24 cellular contexts compared by ENCODE assay signal in genomic region chr18:51301376-51301775, GRCh38.
"Had no signal": no experiment of that assay in that cellular context is flagged by ENCODE, and none has a peak within 500 bp of the region (broad histone marks: within the 10 kb centered on the region; RNA-seq: fewer than 3 reads in every experiment).

No MANE protein-coding gene starts in this region.

- H3K36me3 Mint-ChIP-seq: mesothelial cell of epicardium; naive thymus-derived CD4-positive, alpha-beta T cell; stimulated activated memory B cell treated with anti-CD40 and anti-IgM and Interleukin-4, amounts not matched to agents 10 μg/mL and 1 μg/mL and 100 μg/mL, for 72 hours had no signal

- DNase-seq: islet precursor cell; left ventricle myocardium inferior; mesendoderm; naive thymus-derived CD4-positive, alpha-beta T cell; ovary; right lobe of liver; stimulated activated CD4-positive, alpha-beta T cell treated with anti-CD3 and anti-CD28 coated beads, Interleukin-1b, Interleukin-23, amount 100 ng/mL, for 48 hours; stimulated activated CD4-positive, alpha-beta T cell treated with anti-CD3 and anti-CD28 coated beads, Interleukin-2, amount 100 ng/mL, for 48 hours; stimulated activated CD4-positive, alpha-beta T cell treated with anti-CD3 and anti-CD28 coated beads, Interleukin-4, amount 100 ng/mL, for 4 hours; stimulated activated CD8-positive, alpha-beta memory T cell treated with anti-CD3 and anti-CD28 coated beads, Interleukin-4, amount 100 ng/mL, for 48 hours; stimulated activated naive CD4-positive, alpha-beta T cell treated with Interleukin-2 at 50 U/mL for 16 hours; stomach; testis; thyroid gland; transverse colon; upper lobe of left lung had no signal

- H3K36me3 ChIP-seq: left ventricle myocardium inferior, ovary, right atrium auricular region, right lobe of liver, stomach, thyroid gland, transverse colon, upper lobe of left lung, vagina had no signal

- H3K27ac ChIP-seq: left ventricle myocardium inferior, ovary, right atrium auricular region, right lobe of liver, stomach, testis, thyroid gland, transverse colon, upper lobe of left lung, vagina had no signal

- H3K27me3 Mint-ChIP-seq: progenitor cell of endocrine pancreas had no signal

- H3K4me3 Mint-ChIP-seq: mesothelial cell of epicardium; naive thymus-derived CD4-positive, alpha-beta T cell; natural killer cell treated with Interleukin-12 subunit alpha and Interleukin-12 subunit beta and Interleukin-15 and Interleukin-18, amount 100 ng/mL, for 72 hours; stimulated activated memory B cell treated with anti-CD40 and anti-IgM and Interleukin-4, amounts not matched to agents 10 μg/mL and 1 μg/mL and 100 μg/mL, for 72 hours had no signal

- H3K27ac Mint-ChIP-seq: mesothelial cell of epicardium; naive thymus-derived CD4-positive, alpha-beta T cell; natural killer cell treated with Interleukin-12 subunit alpha and Interleukin-12 subunit beta and Interleukin-15 and Interleukin-18, amount 100 ng/mL, for 72 hours; progenitor cell of endocrine pancreas; stimulated activated memory B cell treated with anti-CD40 and anti-IgM and Interleukin-4, amounts not matched to agents 10 μg/mL and 1 μg/mL and 100 μg/mL, for 72 hours had no signal

- H3K4me1 ChIP-seq: left ventricle myocardium inferior, right atrium auricular region, right lobe of liver, stomach, testis, thyroid gland, transverse colon, upper lobe of left lung, vagina had no signal

- H3K4me1 Mint-ChIP-seq: mesothelial cell of epicardium; stimulated activated memory B cell treated with anti-CD40 and anti-IgM and Interleukin-4, amounts not matched to agents 10 μg/mL and 1 μg/mL and 100 μg/mL, for 72 hours had no signal

- H3K9me3 ChIP-seq: left ventricle myocardium inferior, ovary, right atrium auricular region, right lobe of liver, testis, thyroid gland, transverse colon, upper lobe of left lung, vagina had no signal

- H3K4me2 ChIP-seq: smooth muscle cell had no signal

- H3K4me3 ChIP-seq: left ventricle myocardium inferior, lung, ovary, right atrium auricular region, right lobe of liver, smooth muscle cell, stomach, testis, thyroid gland, transverse colon, upper lobe of left lung, vagina had no signal

- ATAC-seq: naive thymus-derived CD4-positive, alpha-beta T cell; right lobe of liver; stimulated activated memory B cell treated with anti-CD40 and anti-IgM and Interleukin-4, amounts not matched to agents 10 μg/mL and 1 μg/mL and 100 μg/mL, for 72 hours had no signal

- H3K27me3 ChIP-seq: ovary, right atrium auricular region, right lobe of liver, stomach, testis, thyroid gland, transverse colon, upper lobe of left lung, vagina had no signal

- H3K9me3 Mint-ChIP-seq: mesothelial cell of epicardium; natural killer cell treated with Interleukin-12 subunit alpha and Interleukin-12 subunit beta and Interleukin-15 and Interleukin-18, amount 100 ng/mL, for 72 hours had no signal
